In the genomic region with DNA sequence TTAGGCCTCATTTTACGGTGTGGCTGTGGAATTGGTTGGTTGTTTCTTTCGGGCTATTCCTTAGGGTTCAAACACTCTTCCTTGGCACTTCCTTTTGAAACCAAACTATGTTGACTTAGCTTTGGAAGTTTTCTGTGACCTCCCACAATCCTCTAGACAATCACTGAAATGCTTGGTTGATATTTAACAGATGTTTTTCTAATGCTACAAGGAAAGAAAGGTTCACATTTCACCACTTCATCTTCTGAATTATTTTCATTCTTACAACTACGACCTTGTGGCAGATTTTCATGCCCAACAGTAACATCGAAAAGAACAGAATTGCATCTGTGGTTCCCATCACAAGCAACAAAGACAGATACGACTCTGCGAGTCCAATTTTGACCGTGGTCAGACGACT, we compare ENCODE assay signal across 20 cellular contexts. TPM values are rescaled to one million over a fixed set of nuclear protein-coding genes. Genes with fewer than 3 reads are reported as not detected.
DNase-seq lines count a peak whose midpoint lies in the region; ATAC-seq, FAIRE-seq and TF ChIP-seq lines count a peak whose summit lies in the region.
"Had no signal": no experiment of that assay in that cellular context is flagged by ENCODE, and none has a peak within 500 bp of the region (broad histone marks: within the 10 kb centered on the region; RNA-seq: fewer than 3 reads in every experiment).

No MANE protein-coding gene starts in this region.

- WGBS in body of pancreas, 2 donors: 67 to 70% methylated on average over 8 of the region's 8 CpGs
- 62 to 66% methylated on average over 8 of the region's 8 CpGs for WGBS in pancreas, 2 donors
- 11 to 39% (median 12%) methylated on average over 8 of the region's 8 CpGs for WGBS in ovary, 3 donors

- peak overlapping the region; percentile 17 to 63 (median 42) for H3K27ac ChIP-seq in body of pancreas
- peak overlapping the region in 3 of 4 donors; percentile 17 to 39 (median 31) for H3K27ac ChIP-seq in pancreas
- H3K27ac ChIP-seq in ovary: no peak overlapping the region
- H3K27ac ChIP-seq: C4-2B, esophagus muscularis mucosa, SJCRH30 had no signal

- no peak for ATAC-seq in body of pancreas
- peak; percentile 13 for ATAC-seq in left lobe of liver
- peak in 1 of 4 donors; percentile 38 for ATAC-seq in pancreas
- ATAC-seq in GM18511 (IDR thresholded peaks at IDR 0.05; ENCODE audit: unreplicated experiment): no peak
- ATAC-seq in HG02938 (IDR thresholded peaks at IDR 0.05; ENCODE audit: unreplicated experiment): no peak
- ATAC-seq: activated CD4-positive, CD25-positive, alpha-beta regulatory T cell treated with anti-CD3 and anti-CD28 coated beads, Interleukin-2, amount 50 U/mL, for 24 hours had no signal

- H3K4me3 ChIP-seq in body of pancreas: no peak overlapping the region
- no peak overlapping the region for H3K4me3 ChIP-seq in pancreas
- H3K4me3 ChIP-seq in ovary: no peak overlapping the region
- H3K4me3 ChIP-seq: adrenal gland, esophagus muscularis mucosa, SJCRH30, testis had no signal

- H3K4me1 ChIP-seq in body of pancreas: peaks cover 28% of the 10 kb centered on the region
- peaks cover 0 to 33% (median 11%) of the 10 kb centered on the region in 3 donors for H3K4me1 ChIP-seq in pancreas
- peaks cover 7% of the 10 kb centered on the region for H3K4me1 ChIP-seq in ovary (ENCODE audit: insufficient read depth)
- H3K4me1 ChIP-seq: SJCRH30 had no signal

- H3K27me3 ChIP-seq in body of pancreas (no peaks in the 10 kb centered on the region), pancreas (no peaks in the 10 kb centered on the region), ovary (no peaks in the 10 kb centered on the region)
- H3K27me3 ChIP-seq: adrenal gland, esophagus muscularis mucosa, SJCRH30, testis had no signal

- DNase-seq in AG08395 (ENCODE audit: low spot score) (peak; percentile 14), body of pancreas (no peak), left lobe of liver (ENCODE audit: low spot score) (no peak), pancreas (no peak), ovary (no peak), retina (no peak)
- DNase-seq: effector CD8-positive, alpha-beta T cell; Karpas-422; NCI-H1105; NCI-H2107; NCI-H526 treated with DMSO at 0.1 percent for 48 hours; nucleus accumbens; SJCRH30; testis had no signal

- H3K36me3 ChIP-seq in body of pancreas (replicated peaks in 1 of 2; ENCODE audit: insufficient read depth in 1 of 2, low read depth in 2 of 2) (peaks cover 8 to 11% of the 10 kb centered on the region in 2 donors), pancreas (peaks cover 8 to 26% (median 11%) of the 10 kb centered on the region in 3 donors), ovary (no peaks in the 10 kb centered on the region)

- FAIRE-seq in pancreas (lab: Jason Lieb, UNC): no peak

- TF ChIP-seq EP300 in ovary (IDR thresholded peaks at IDR 0.05): no peak

- TF ChIP-seq POLR2A in body of pancreas (IDR thresholded peaks at IDR 0.05): no peak
- no peak for TF ChIP-seq POLR2A in ovary (IDR thresholded peaks at IDR 0.05)

- TF ChIP-seq CTCF in body of pancreas (IDR thresholded peaks at IDR 0.05) (no peak), pancreas (IDR thresholded peaks at IDR 0.05) (no peak), ovary (IDR thresholded peaks at IDR 0.05) (no peak)

- H3K9me3 ChIP-seq in body of pancreas (no peaks in the 10 kb centered on the region), pancreas (no peaks in the 10 kb centered on the region), ovary (no peaks in the 10 kb centered on the region)
- H3K9me3 ChIP-seq: adrenal gland, esophagus muscularis mucosa, SJCRH30, testis had no signal

- intact Hi-C loops in body of pancreas (cut with DNase I) (no loop called here), pancreas (cut with DNase I) (loop anchor here in 1 of 3 donors (10.0 kb wide), 1 partner anchor 90 kb away; no protein-coding TSS in a partner anchor), ovary (cut with DNase I) (no loop called here)

RNA-seq across cellular contexts. Expression of gene PRKAB1, which starts 16.8 kb away (rescaled TPM):
- total RNA-seq in body of pancreas: 10 to 100 TPM; 13.5 to 20.5 TPM
- total RNA-seq in left lobe of liver: 13.0 TPM
- total RNA-seq in pancreas: 10 to 100 TPM; 12.4 to 23.7 (median 18.6) TPM
- 10 to 100 TPM; 20.6 to 38.2 TPM for polyA plus RNA-seq in pancreas
- 10 to 100 TPM; 12.5 to 37.1 (median 24.8) TPM for total RNA-seq in ovary
- polyA plus RNA-seq in ovary: 10 to 100 TPM; 19.8 to 36.5 TPM

Comparison
In these comparisons a context has a peak if more than half of its experiments do, and no peak if none do; other contexts are left out.
1. H3K27ac ChIP-seq: peak in body of pancreas (4 of 4) and pancreas (3 of 4); none in ovary (0 of 2).